In the genomic region with DNA sequence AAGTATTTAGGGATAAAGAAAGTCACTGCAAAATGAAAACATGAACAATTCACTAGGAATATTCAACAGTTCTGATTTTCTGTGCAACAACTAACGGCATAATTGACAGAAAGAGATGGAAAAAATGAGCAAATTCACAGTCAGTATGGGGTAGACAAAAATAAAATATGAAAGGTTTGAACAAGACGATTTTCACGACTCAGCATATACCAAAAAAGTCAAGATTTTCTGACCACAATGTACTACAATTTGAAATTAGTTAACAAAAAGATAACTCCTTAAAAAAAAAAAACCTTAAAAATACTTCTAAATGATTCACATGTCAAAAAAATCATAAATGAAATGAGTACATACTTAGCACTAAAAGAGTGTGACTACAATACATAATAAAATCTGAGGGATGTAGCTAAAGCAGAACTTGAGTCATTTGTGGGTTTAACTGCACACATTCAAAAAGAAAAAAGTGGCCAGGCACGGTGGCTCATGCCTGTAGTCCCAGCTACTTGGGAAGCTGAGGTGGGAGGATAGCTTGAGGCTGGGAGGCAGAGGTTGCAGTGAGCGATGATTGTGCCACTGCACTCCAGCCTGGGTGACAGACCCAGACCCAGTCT, we compare ENCODE assay signal across 1 cellular context.
A peak's percentile ranks its signal among the peaks of the same experiment; 100 is the strongest.
TF ChIP-seq lines count a peak whose summit lies in the region.

No MANE protein-coding gene starts in this region.

TF ChIP-seq in K562, 482 proteins besides CTCF, POLR2A, EP300 and RAD21 (continued from another document):
- TF ChIP-seq ZNF407 (IDR thresholded peaks at IDR 0.05; ENCODE audit: low read depth) (no peak), CHCHD3 (CRISPR knock-in tag; IDR thresholded peaks at IDR 0.05) (no peak), TRIM28 (IDR thresholded peaks at IDR 0.05) (no peak), ZFX (CRISPR knock-in tag; IDR thresholded peaks at IDR 0.05) (no peak), FOXK2 (conservative IDR thresholded peaks at IDR 0.05 in 1 of 2, IDR thresholded peaks at IDR 0.05 in 1 of 2; ENCODE audit: low read depth in 2 of 2) (no peak), ZBED1 (IDR thresholded peaks at IDR 0.05) (no peak), FOXO4 (CRISPR knock-in tag; IDR thresholded peaks at IDR 0.05) (no peak), HMBOX1 (IDR thresholded peaks at IDR 0.05) (no peak), NFE2 (IDR thresholded peaks at IDR 0.05; ENCODE audit: low read depth) (no peak), HDAC6 (IDR thresholded peaks at IDR 0.05; ENCODE audit: low read depth, low read length) (no peak), MAFF (IDR thresholded peaks at IDR 0.05; ENCODE audit: low read length) (peak; percentile 59), XRCC4 (IDR thresholded peaks at IDR 0.05; ENCODE audit: extremely low read depth, insufficient read depth, insufficient read length) (no peak), MAFG (tag; conservative IDR thresholded peaks at IDR 0.05) (peak; percentile 50; the same call in 1 of the 2 replicates), ZNF24 (IDR thresholded peaks at IDR 0.05) (no peak), ILF3 (IDR thresholded peaks at IDR 0.05; ENCODE audit: borderline replicate concordance) (no peak), ARHGAP35 (IDR thresholded peaks at IDR 0.05; ENCODE audit: partially characterized antibody) (no peak), RBM15 (IDR thresholded peaks at IDR 0.05; ENCODE audit: insufficient read depth, low read length) (no peak), ADNP (tag; IDR thresholded peaks at IDR 0.05) (no peak), CBFA2T2 (conservative IDR thresholded peaks at IDR 0.05) (no peak), C11orf30 (IDR thresholded peaks at IDR 0.05; ENCODE audit: low read depth) (peak; percentile 59), FOXJ2 (tag; IDR thresholded peaks at IDR 0.05) (no peak), TAF1 (IDR thresholded peaks at IDR 0.05; ENCODE audit: control insufficient read depth, extremely low read depth, insufficient read depth, low read length, severe bottlenecking) (no peak), SMARCA5 (IDR thresholded peaks at IDR 0.05) (no peak), ZC3H4 (CRISPR knock-in tag; IDR thresholded peaks at IDR 0.05; ENCODE audit: borderline replicate concordance) (no peak), CHD7 (IDR thresholded peaks at IDR 0.05; ENCODE audit: low read depth, low read length) (no peak), ZNF316 (IDR thresholded peaks at IDR 0.05) (peak; percentile 84)
- TF ChIP-seq, protein P1, sequence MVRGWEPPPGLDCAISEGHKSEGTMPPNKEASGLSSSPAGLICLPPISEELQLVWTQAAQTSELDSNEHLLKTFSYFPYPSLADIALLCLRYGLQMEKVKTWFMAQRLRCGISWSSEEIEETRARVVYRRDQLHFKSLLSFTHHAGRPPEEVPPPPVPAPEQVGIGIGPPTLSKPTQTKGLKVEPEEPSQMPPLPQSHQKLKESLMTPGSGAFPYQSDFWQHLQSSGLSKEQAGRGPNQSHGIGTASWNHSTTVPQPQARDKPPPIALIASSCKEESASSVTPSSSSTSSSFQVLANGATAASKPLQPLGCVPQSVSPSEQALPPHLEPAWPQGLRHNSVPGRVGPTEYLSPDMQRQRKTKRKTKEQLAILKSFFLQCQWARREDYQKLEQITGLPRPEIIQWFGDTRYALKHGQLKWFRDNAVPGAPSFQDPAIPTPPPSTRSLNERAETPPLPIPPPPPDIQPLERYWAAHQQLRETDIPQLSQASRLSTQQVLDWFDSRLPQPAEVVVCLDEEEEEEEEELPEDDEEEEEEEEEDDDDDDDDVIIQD (CRISPR knock-in tag; IDR thresholded peaks at IDR 0.05) = no peak
